In the genomic region with DNA sequence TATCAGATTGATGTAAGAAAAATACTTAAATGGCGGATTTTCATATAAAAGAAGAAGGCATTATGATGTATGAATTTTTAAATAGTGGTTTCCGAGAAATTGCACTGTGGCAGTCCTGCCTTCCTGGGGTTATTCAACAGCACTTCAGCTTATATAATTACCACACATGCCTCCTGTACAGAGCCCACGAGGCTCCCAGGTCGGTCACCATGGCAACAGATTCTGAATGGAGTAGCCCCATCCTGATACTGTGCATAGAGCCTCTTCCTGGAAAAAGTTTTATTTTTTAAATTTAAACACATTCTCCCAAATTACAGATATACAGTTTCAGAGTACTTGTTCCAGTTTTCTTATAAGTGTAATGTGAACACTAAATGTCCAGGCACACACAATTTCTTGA, we compare ENCODE assay signal across 1 cellular context.
TF ChIP-seq lines count a peak whose summit lies in the region.

No MANE protein-coding gene starts in this region.

TF ChIP-seq in HepG2, 621 proteins besides CTCF, POLR2A, EP300 and RAD21:
- TF ChIP-seq THYN1 (CRISPR knock-in tag; IDR thresholded peaks at IDR 0.05; ENCODE audit: borderline replicate concordance, low read depth) (no peak), ZFP41 (CRISPR knock-in tag; IDR thresholded peaks at IDR 0.05; ENCODE audit: borderline replicate concordance) (no peak), RFX3 (CRISPR knock-in tag; IDR thresholded peaks at IDR 0.05) (peak; percentile 65), ZNF749 (CRISPR knock-in tag; IDR thresholded peaks at IDR 0.05; ENCODE audit: borderline replicate concordance) (no peak), ZBTB21 (CRISPR knock-in tag; IDR thresholded peaks at IDR 0.05) (no peak), ZFP36 (IDR thresholded peaks at IDR 0.05; ENCODE audit: borderline replicate concordance, low read depth, low read length, partially characterized antibody) (no peak), ZBTB3 (CRISPR knock-in tag; IDR thresholded peaks at IDR 0.05; ENCODE audit: borderline replicate concordance, low read depth) (no peak), NFIB (CRISPR knock-in tag; IDR thresholded peaks at IDR 0.05; ENCODE audit: borderline replicate concordance) (no peak), RFX1 (IDR thresholded peaks at IDR 0.05) (peak; percentile 47), PCBP2 (optimal IDR thresholded peaks at IDR 0.05; ENCODE audit: low read depth, low read length, poor library complexity, severe bottlenecking) (no peak)
- TF ChIP-seq, protein P1, sequence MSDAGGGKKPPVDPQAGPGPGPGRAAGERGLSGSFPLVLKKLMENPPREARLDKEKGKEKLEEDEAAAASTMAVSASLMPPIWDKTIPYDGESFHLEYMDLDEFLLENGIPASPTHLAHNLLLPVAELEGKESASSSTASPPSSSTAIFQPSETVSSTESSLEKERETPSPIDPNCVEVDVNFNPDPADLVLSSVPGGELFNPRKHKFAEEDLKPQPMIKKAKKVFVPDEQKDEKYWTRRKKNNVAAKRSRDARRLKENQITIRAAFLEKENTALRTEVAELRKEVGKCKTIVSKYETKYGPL (CRISPR knock-in tag; IDR thresholded peaks at IDR 0.05), result peak; percentile 43; the same call in 1 of the 2 replicates
- TF ChIP-seq, protein P2, sequence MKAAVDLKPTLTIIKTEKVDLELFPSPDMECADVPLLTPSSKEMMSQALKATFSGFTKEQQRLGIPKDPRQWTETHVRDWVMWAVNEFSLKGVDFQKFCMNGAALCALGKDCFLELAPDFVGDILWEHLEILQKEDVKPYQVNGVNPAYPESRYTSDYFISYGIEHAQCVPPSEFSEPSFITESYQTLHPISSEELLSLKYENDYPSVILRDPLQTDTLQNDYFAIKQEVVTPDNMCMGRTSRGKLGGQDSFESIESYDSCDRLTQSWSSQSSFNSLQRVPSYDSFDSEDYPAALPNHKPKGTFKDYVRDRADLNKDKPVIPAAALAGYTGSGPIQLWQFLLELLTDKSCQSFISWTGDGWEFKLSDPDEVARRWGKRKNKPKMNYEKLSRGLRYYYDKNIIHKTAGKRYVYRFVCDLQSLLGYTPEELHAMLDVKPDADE (CRISPR knock-in tag; IDR thresholded peaks at IDR 0.05), result no peak
